Comparison of ENCODE assay signal across 30 cellular contexts in genomic region chr5:109546461-109546860, GRCh38.
"Had no signal": no experiment of that assay in that cellular context is flagged by ENCODE, and none has a peak within 500 bp of the region (broad histone marks: within the 10 kb centered on the region; RNA-seq: fewer than 3 reads in every experiment).

No MANE protein-coding gene starts in this region.

- H3K4me1 ChIP-seq: colonic mucosa had no signal

- H3K9me3 Mint-ChIP-seq: activated CD4-positive, alpha-beta T cell treated with anti-CD3 and anti-CD28 coated beads, Interleukin-2, amount 10 ng/mL, durations not matched to agents 24 days and 14 days; activated naive CD4-positive, alpha-beta T cell treated with anti-CD3 and anti-CD28 coated beads for 36 hours; activated T-helper 1 cell treated with anti-CD3 and anti-CD28 coated beads, Interleukin-12 subunit alpha, Interleukin-12 subunit beta, Interleukin-2, Interleukin-4 antibody, amounts not matched to agents 30 ng/mL and 10 ng/mL and 1 ng/mL, durations not matched to agents 14 hours and 24 hours and 36 hours had no signal

- H3K27ac ChIP-seq: brain microvascular endothelial cell, cardiac muscle cell, colonic mucosa, WERI-Rb-1 had no signal

- H3K9me3 ChIP-seq: colonic mucosa had no signal

- H3K27me3 Mint-ChIP-seq: activated CD4-positive, alpha-beta memory T cell treated with anti-CD3 and anti-CD28 coated beads for 36 hours; activated CD4-positive, alpha-beta T cell treated with anti-CD3 and anti-CD28 coated beads, Interleukin-2, amount 10 ng/mL, durations not matched to agents 24 days and 14 days; activated CD8-positive, alpha-beta memory T cell treated with anti-CD3 and anti-CD28 coated beads, Interleukin-2, amount 10 ng/mL, durations not matched to agents 7 days and 5 days; activated naive CD4-positive, alpha-beta T cell treated with anti-CD3 and anti-CD28 coated beads, Interleukin-2, amount 50 U/mL, for 24 hours; activated naive CD8-positive, alpha-beta T cell treated with anti-CD3 and anti-CD28 coated beads for 36 hours; T-helper 17 cell had no signal

- H3K4me3 Mint-ChIP-seq: activated B cell treated with CpG ODN at 0.5 μM for 24 hours; activated CD4-positive, alpha-beta memory T cell treated with anti-CD3 and anti-CD28 coated beads for 36 hours; activated CD4-positive, alpha-beta T cell treated with anti-CD3 and anti-CD28 coated beads, Interleukin-2, amount 10 ng/mL, durations not matched to agents 24 days and 14 days; activated CD8-positive, alpha-beta memory T cell treated with anti-CD3 and anti-CD28 coated beads, Interleukin-2, amount 10 ng/mL, durations not matched to agents 7 days and 5 days; activated CD8-positive, alpha-beta T cell treated with anti-CD3 and anti-CD28 coated beads, Interleukin-2, amount 10 ng/mL, durations not matched to agents 7 days and 5 days; activated naive CD4-positive, alpha-beta T cell treated with anti-CD3 and anti-CD28 coated beads for 36 hours; activated naive CD4-positive, alpha-beta T cell treated with anti-CD3 and anti-CD28 coated beads, Interleukin-2, amount 50 U/mL, for 24 hours; activated naive CD8-positive, alpha-beta T cell treated with anti-CD3 and anti-CD28 coated beads for 36 hours; activated naive CD8-positive, alpha-beta T cell treated with anti-CD3 and anti-CD28 coated beads, Interleukin-2, amount 50 U/mL, for 24 hours; activated T-helper 1 cell treated with anti-CD3 and anti-CD28 coated beads, Interleukin-12 subunit alpha, Interleukin-12 subunit beta, Interleukin-2, Interleukin-4 antibody, amounts not matched to agents 30 ng/mL and 10 ng/mL and 1 ng/mL, durations not matched to agents 14 hours and 24 hours and 36 hours; T-helper 17 cell; T-helper 2 cell treated with Interferon-gamma antibody and Interleukin-4, amounts not matched to agents 5 μg/mL and 100 μg/mL, for 36 hours had no signal

- H3K4me1 Mint-ChIP-seq: activated B cell treated with CpG ODN at 0.5 μM for 24 hours; activated CD4-positive, alpha-beta T cell treated with anti-CD3 and anti-CD28 coated beads, Interleukin-2, amount 10 ng/mL, durations not matched to agents 24 days and 14 days; activated CD8-positive, alpha-beta memory T cell treated with anti-CD3 and anti-CD28 coated beads, Interleukin-2, amount 10 ng/mL, durations not matched to agents 7 days and 5 days; activated naive CD4-positive, alpha-beta T cell treated with anti-CD3 and anti-CD28 coated beads, Interleukin-2, amount 50 U/mL, for 24 hours; activated naive CD8-positive, alpha-beta T cell treated with anti-CD3 and anti-CD28 coated beads for 36 hours; activated naive CD8-positive, alpha-beta T cell treated with anti-CD3 and anti-CD28 coated beads, Interleukin-2, amount 50 U/mL, for 24 hours; T-helper 17 cell had no signal

- H3K27ac Mint-ChIP-seq: activated B cell treated with CpG ODN at 0.5 μM for 24 hours; activated CD4-positive, alpha-beta memory T cell treated with anti-CD3 and anti-CD28 coated beads for 36 hours; activated CD4-positive, alpha-beta T cell treated with anti-CD3 and anti-CD28 coated beads, Interleukin-2, amount 10 ng/mL, durations not matched to agents 24 days and 14 days; activated CD8-positive, alpha-beta memory T cell treated with anti-CD3 and anti-CD28 coated beads, Interleukin-2, amount 10 ng/mL, durations not matched to agents 7 days and 5 days; activated CD8-positive, alpha-beta T cell treated with anti-CD3 and anti-CD28 coated beads, Interleukin-2, amount 10 ng/mL, durations not matched to agents 7 days and 5 days; activated naive CD4-positive, alpha-beta T cell treated with anti-CD3 and anti-CD28 coated beads for 36 hours; activated naive CD4-positive, alpha-beta T cell treated with anti-CD3 and anti-CD28 coated beads, Interleukin-2, amount 50 U/mL, for 24 hours; activated naive CD8-positive, alpha-beta T cell treated with anti-CD3 and anti-CD28 coated beads for 36 hours; activated naive CD8-positive, alpha-beta T cell treated with anti-CD3 and anti-CD28 coated beads, Interleukin-2, amount 50 U/mL, for 24 hours; activated T-helper 1 cell treated with anti-CD3 and anti-CD28 coated beads, Interleukin-12 subunit alpha, Interleukin-12 subunit beta, Interleukin-2, Interleukin-4 antibody, amounts not matched to agents 30 ng/mL and 10 ng/mL and 1 ng/mL, durations not matched to agents 14 hours and 24 hours and 36 hours; activated T-helper 2 cell treated with anti-CD3 and anti-CD28 coated beads, Interferon-gamma antibody, Interleukin-2, Interleukin-4, amounts not matched to agents 10 μg/mL and 5 μg/mL and 100 μg/mL, durations not matched to agents 14 hours and 24 hours and 36 hours; T-helper 17 cell; T-helper 2 cell treated with Interferon-gamma antibody and Interleukin-4, amounts not matched to agents 5 μg/mL and 100 μg/mL, for 36 hours had no signal

- DNase-seq: activated B cell treated with CpG ODN at 0.5 μM for 24 hours; activated CD4-positive, alpha-beta memory T cell treated with anti-CD3 and anti-CD28 coated beads for 36 hours; activated CD4-positive, alpha-beta T cell treated with anti-CD3 and anti-CD28 coated beads, Interleukin-2, amount 10 ng/mL, durations not matched to agents 24 days and 14 days; activated CD8-positive, alpha-beta memory T cell treated with anti-CD3 and anti-CD28 coated beads, Interleukin-2, amount 10 ng/mL, durations not matched to agents 7 days and 5 days; activated CD8-positive, alpha-beta memory T cell treated with anti-CD3 and anti-CD28 coated beads, Interleukin-2, amount 50 U/mL, for 4 hours; activated CD8-positive, alpha-beta T cell treated with anti-CD3 and anti-CD28 coated beads, Interleukin-2, amount 10 ng/mL, durations not matched to agents 7 days and 5 days; activated effector memory CD4-positive, alpha-beta T cell treated with anti-CD3 and anti-CD28 coated beads, Interleukin-2, amount 50 U/mL, for 16 hours; activated naive CD4-positive, alpha-beta T cell treated with anti-CD3 and anti-CD28 coated beads for 36 hours; activated naive CD8-positive, alpha-beta T cell treated with anti-CD3 and anti-CD28 coated beads for 36 hours; activated naive CD8-positive, alpha-beta T cell treated with anti-CD3 and anti-CD28 coated beads, Interleukin-2, amount 50 U/mL, for 24 hours; activated T-cell treated with anti-CD3 and anti-CD28 coated beads, Interleukin-2, amount 50 U/mL, for 1 hour; activated T-cell treated with anti-CD3 and anti-CD28 coated beads, Interleukin-2, amount 50 U/mL, for 48 hours; amniotic stem cell; anterior cingulate cortex; brain microvascular endothelial cell; central memory CD4-positive, alpha-beta T cell; cerebellar nuclear complex; colonic mucosa; effector CD8-positive, alpha-beta T cell; foreskin fibroblast; head of caudate nucleus; T-helper 1 cell; T-helper 17 cell; T1000; WERI-Rb-1 had no signal

- H3K4me3 ChIP-seq: cardiac muscle cell, colonic mucosa had no signal

- H3K27me3 ChIP-seq: brain microvascular endothelial cell, cardiac muscle cell, colonic mucosa had no signal

- H3K36me3 ChIP-seq: brain microvascular endothelial cell, cardiac muscle cell, colonic mucosa, WERI-Rb-1 had no signal

- H3K36me3 Mint-ChIP-seq: activated CD8-positive, alpha-beta memory T cell treated with anti-CD3 and anti-CD28 coated beads, Interleukin-2, amount 10 ng/mL, durations not matched to agents 7 days and 5 days; activated naive CD8-positive, alpha-beta T cell treated with anti-CD3 and anti-CD28 coated beads for 36 hours had no signal
